8 cellular contexts compared by ENCODE assay signal in the genomic region with DNA sequence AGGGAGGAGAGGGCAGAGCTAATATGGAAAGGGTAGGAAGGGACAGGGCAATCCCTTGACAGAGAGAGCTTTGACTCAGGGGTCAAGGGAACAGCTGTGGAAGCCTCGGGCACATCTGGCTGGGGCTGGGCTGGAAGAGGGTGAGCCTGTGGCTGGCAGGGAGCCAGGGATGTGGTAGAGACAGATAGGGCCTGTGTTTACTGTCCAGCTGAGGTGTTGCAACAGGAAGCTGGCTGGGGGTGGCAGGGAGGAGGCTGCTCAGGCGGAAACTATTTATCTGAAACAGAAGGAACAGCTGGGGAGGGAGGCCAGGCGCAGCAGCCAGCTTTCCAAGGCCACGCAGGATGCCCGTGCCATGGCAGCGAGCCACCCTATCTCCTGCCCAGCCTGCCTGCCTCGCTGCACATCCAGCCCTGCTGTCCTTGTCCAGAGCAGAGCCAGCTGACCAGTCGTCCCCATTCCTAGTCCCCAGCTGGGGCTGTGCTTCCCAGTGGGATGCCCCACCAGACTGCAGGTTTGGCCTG.
A peak's percentile ranks its signal among the peaks of the same experiment; 100 is the strongest.
DNase-seq lines count a peak whose midpoint lies in the region; FAIRE-seq and TF ChIP-seq lines count a peak whose summit lies in the region.

No MANE protein-coding gene starts in this region.

- no peaks in the 10 kb centered on the region for H3K9me3 Mint-ChIP-seq in activated T-cell treated with anti-CD3 and anti-CD28 coated beads, Interleukin-2, amount 50 U/mL, for 24 hours

- H3K36me3 Mint-ChIP-seq in activated T-cell treated with anti-CD3 and anti-CD28 coated beads, Interleukin-2, amount 50 U/mL, for 24 hours (ENCODE audit: low read depth), result no peaks in the 10 kb centered on the region

- H3K27ac ChIP-seq in VCaP, result peak overlapping the region; percentile 63

- H3K4me3 ChIP-seq in H7 (ENCODE audit: insufficient read depth, low read depth, low read length), result no peak overlapping the region

- no peaks in the 10 kb centered on the region for H3K27me3 ChIP-seq in H7 (ENCODE audit: control insufficient read depth, insufficient read depth, low read length)

- TF ChIP-seq CTCF in VCaP (conservative IDR thresholded peaks at IDR 0.05), result no peak

- H3K27ac Mint-ChIP-seq in activated T-cell treated with anti-CD3 and anti-CD28 coated beads, Interleukin-2, amount 50 U/mL, for 24 hours, result no peak overlapping the region

- H3K27me3 Mint-ChIP-seq in activated T-cell treated with anti-CD3 and anti-CD28 coated beads, Interleukin-2, amount 50 U/mL, for 24 hours, result no peaks in the 10 kb centered on the region

- H3K4me1 Mint-ChIP-seq in activated T-cell treated with anti-CD3 and anti-CD28 coated beads, Interleukin-2, amount 50 U/mL, for 24 hours (ENCODE audit: low read depth), result no peaks in the 10 kb centered on the region

- no peak for FAIRE-seq in GM19239 (lab: Jason Lieb, UNC)

- H3K4me3 Mint-ChIP-seq in activated T-cell treated with anti-CD3 and anti-CD28 coated beads, Interleukin-2, amount 50 U/mL, for 24 hours, result no peak overlapping the region

- DNase-seq in AG08396 (ENCODE audit: low spot score) (peak; percentile 84), Kasumi-1 (lab: John Stamatoyannopoulos, UW) (peak; percentile 26 to 52), hepatic stellate cell (ENCODE audit: low spot score) (peak; percentile 59), smooth muscle cell of the brain vasculature (ENCODE audit: low read depth, low spot score) (peak; percentile 41), GM19239 (ENCODE audit: insufficient read length, low spot score) (no peak), H7 (no peak)
- no peak for DNase-seq in activated T-cell treated with anti-CD3 and anti-CD28 coated beads, Interleukin-2, amount 50 U/mL, for 24 hours

- H3K36me3 ChIP-seq in H7 (replicated peaks; ENCODE audit: control insufficient read depth, insufficient read depth, low read length), result no peaks in the 10 kb centered on the region

Comparison
In these comparisons a context has a peak if more than half of its experiments do, and no peak if none do; other contexts are left out.
1. DNase-seq: peak in AG08396 (single experiment), Kasumi-1 (2 of 2), hepatic stellate cell (single experiment) and smooth muscle cell of the brain vasculature (single experiment); none in GM19239 (single experiment), activated T-cell treated with anti-CD3 and anti-CD28 coated beads, Interleukin-2, amount 50 U/mL, for 24 hours (single experiment) and H7 (single experiment).